8 cellular contexts compared by ENCODE assay signal in genomic region chr1:64864018-64864945, GRCh38.
A peak's percentile ranks its signal among the peaks of the same experiment; 100 is the strongest.
DNase-seq lines count a peak whose midpoint lies in the region; ATAC-seq and TF ChIP-seq lines count a peak whose summit lies in the region.

No MANE protein-coding gene starts in this region.

- intact Hi-C loops in activated CD8-positive, alpha-beta T cell treated with anti-CD3 and anti-CD28 coated beads for 36 hours (cut with micrococcal nuclease): no loop called here
- intact Hi-C loops in head of caudate nucleus (cut with DNase I): no loop called here

- POLR2A ChIA-PET in activated CD8-positive, alpha-beta T cell treated with anti-CD3 and anti-CD28 coated beads for 36 hours (lab: Charles Lee): interaction anchor here (1.1 to 1.6 kb wide), 3 partner anchors 10 to 99 kb away, joined by 3 read pairs; no protein-coding TSS in a partner anchor

- H3K4me1 ChIP-seq in MM.1S (ENCODE audit: low read length): peaks cover 42% of the 10 kb centered on the region

- H2AFZ ChIP-seq in MM.1S (ENCODE audit: low read length): no peak overlapping the region

- no peaks in the 10 kb centered on the region for H3K9me2 ChIP-seq in MM.1S (replicated peaks; ENCODE audit: insufficient read depth, low read length)

- peak overlapping the region; percentile 54 for H3K4me2 ChIP-seq in MM.1S (ENCODE audit: low read depth, low read length)

- DNase-seq in GM10266 (ENCODE audit: extremely low spot score) (peak; percentile 77), MM.1S (peak; percentile 95), head of caudate nucleus (peak in 30 of 42 donors; percentile 15 to 62 (median 36)), EL (no peak), foreskin fibroblast (no peak)
- DNase-seq in activated CD8-positive, alpha-beta T cell treated with anti-CD3 and anti-CD28 coated beads for 36 hours: peak; percentile 57
- peak; percentile 26 to 35 for DNase-seq in stimulated activated CD4-positive, alpha-beta T cell treated with anti-CD3 and anti-CD28 coated beads, Interleukin-2, amount 100 ng/mL, for 24 hours

- peaks cover 19% of the 10 kb centered on the region for H3K79me2 ChIP-seq in MM.1S (ENCODE audit: low read length)

- no peaks in the 10 kb centered on the region for H3K9me3 Mint-ChIP-seq in activated CD8-positive, alpha-beta T cell treated with anti-CD3 and anti-CD28 coated beads for 36 hours

- H3K27ac Mint-ChIP-seq in activated CD8-positive, alpha-beta T cell treated with anti-CD3 and anti-CD28 coated beads for 36 hours: peak overlapping the region; percentile 67

- peak overlapping the region; percentile 26 for H3K9ac ChIP-seq in MM.1S (ENCODE audit: low read length)

- no peaks in the 10 kb centered on the region for H3K27me3 ChIP-seq in MM.1S (replicated peaks; ENCODE audit: insufficient read depth, low read length)

- TF ChIP-seq CTCF in GM10266 (IDR thresholded peaks at IDR 0.05; ENCODE audit: control insufficient read depth, insufficient read depth, low read depth, missing control alignments) (no peak), MM.1S (IDR thresholded peaks at IDR 0.05; ENCODE audit: low read length) (no peak), foreskin fibroblast (IDR thresholded peaks at IDR 0.05; ENCODE audit: low read depth, low read length) (no peak)
- TF ChIP-seq CTCF in activated CD8-positive, alpha-beta T cell treated with anti-CD3 and anti-CD28 coated beads for 36 hours (IDR thresholded peaks at IDR 0.05): no peak

- peaks cover 7% of the 10 kb centered on the region for H3K36me3 ChIP-seq in MM.1S (replicated peaks; ENCODE audit: insufficient read depth, low read length)

- no peaks in the 10 kb centered on the region for H4K20me1 ChIP-seq in MM.1S (ENCODE audit: insufficient read depth, low read length)

- peak overlapping the region; percentile 77 for H3K27ac ChIP-seq in MM.1S (ENCODE audit: low read length)

- CTCF ChIA-PET in activated CD8-positive, alpha-beta T cell treated with anti-CD3 and anti-CD28 coated beads for 36 hours (lab: Charles Lee): interaction anchor here (0.7 to 1.3 kb wide), 4 partner anchors 15 to 618 kb away, joined by 3 read pairs; no protein-coding TSS in a partner anchor

- H3K36me3 Mint-ChIP-seq in activated CD8-positive, alpha-beta T cell treated with anti-CD3 and anti-CD28 coated beads for 36 hours (ENCODE audit: low read depth): peaks cover 45% of the 10 kb centered on the region

- no peak overlapping the region for H3K4me3 Mint-ChIP-seq in activated CD8-positive, alpha-beta T cell treated with anti-CD3 and anti-CD28 coated beads for 36 hours

- H3K9me3 ChIP-seq in MM.1S (replicated peaks; ENCODE audit: insufficient read depth, low read length): no peaks in the 10 kb centered on the region

- no peaks in the 10 kb centered on the region for H3K27me3 Mint-ChIP-seq in activated CD8-positive, alpha-beta T cell treated with anti-CD3 and anti-CD28 coated beads for 36 hours

- peak; percentile 99 for ATAC-seq in GM21737 (IDR thresholded peaks at IDR 0.05; ENCODE audit: unreplicated experiment)
- peak; percentile 88 for ATAC-seq in activated CD8-positive, alpha-beta T cell treated with anti-CD3 and anti-CD28 coated beads for 36 hours

- H3F3A ChIP-seq in MM.1S (ENCODE audit: insufficient read depth, low read length): peaks cover 24% of the 10 kb centered on the region

- H3K4me3 ChIP-seq in MM.1S (ENCODE audit: low read length): peak overlapping the region; percentile 22
- no peak overlapping the region for H3K4me3 ChIP-seq in foreskin fibroblast (ENCODE audit: low read depth in 1 of 2, low read length in 2 of 2)

- peaks cover 29% of the 10 kb centered on the region for H3K4me1 Mint-ChIP-seq in activated CD8-positive, alpha-beta T cell treated with anti-CD3 and anti-CD28 coated beads for 36 hours (ENCODE audit: low read depth)

Comparison
In these comparisons a context has a peak if more than half of its experiments do, and no peak if none do; other contexts are left out.
1. DNase-seq: peak in GM10266 (single experiment), MM.1S (single experiment), activated CD8-positive, alpha-beta T cell treated with anti-CD3 and anti-CD28 coated beads for 36 hours (single experiment), head of caudate nucleus (30 of 42) and stimulated activated CD4-positive, alpha-beta T cell treated with anti-CD3 and anti-CD28 coated beads, Interleukin-2, amount 100 ng/mL, for 24 hours (2 of 2); none in EL (single experiment) and foreskin fibroblast (0 of 2).